ENCODE assay signal across 23 cellular contexts in genomic region chr4:2624782-2625548, GRCh38.
DNase-seq lines count a peak whose midpoint lies in the region; ATAC-seq and TF ChIP-seq lines count a peak whose summit lies in the region.
"Had no signal": no experiment of that assay in that cellular context is flagged by ENCODE, and none has a peak within 500 bp of the region (broad histone marks: within the 10 kb centered on the region; RNA-seq: fewer than 3 reads in every experiment).

No MANE protein-coding gene starts in this region.

- H3K36me3 Mint-ChIP-seq in GM23338 (ENCODE audit: low read depth) (peaks cover 33% of the 10 kb centered on the region), IgD-negative memory B cell (no peaks in the 10 kb centered on the region), endodermal cell (ENCODE audit: low read depth) (peaks cover 33% of the 10 kb centered on the region), neural progenitor cell (peaks cover 29% of the 10 kb centered on the region)
- H3K36me3 Mint-ChIP-seq: activated naive CD4-positive, alpha-beta T cell treated with anti-CD3 and anti-CD28 coated beads, Interleukin-2, amount 50 U/mL, for 72 hours had no signal

- H3K4me3 ChIP-seq in GM23338 (no peak overlapping the region), endodermal cell (ENCODE audit: low read length) (no peak overlapping the region), neural progenitor cell (no peak overlapping the region)
- H3K4me3 ChIP-seq: thyroid gland had no signal

- no peak for DNase-seq in GM23338 (ENCODE audit: low spot score)
- peak; percentile 24 for DNase-seq in endodermal cell
- DNase-seq in neural progenitor cell (ENCODE audit: low spot score): no peak
- DNase-seq in epidermal melanocyte (ENCODE audit: insufficient read length, low spot score): no peak
- DNase-seq in islet precursor cell: no peak
- no peak for DNase-seq in putamen (ENCODE audit: low spot score)
- DNase-seq: activated CD4-positive, CD25-positive, alpha-beta regulatory T cell treated with anti-CD3 and anti-CD28 coated beads, Interleukin-2, amount 50 U/mL, for 72 hours; activated CD8-positive, alpha-beta T cell treated with anti-CD3 and anti-CD28 coated beads for 36 hours; AML-193; CD8-positive, alpha-beta T cell; DMS153; effector CD4-positive, alpha-beta T cell; KG1; MV-4-11; naive thymus-derived CD8-positive, alpha-beta T cell; NCI-H1694 treated with DMSO at 0.1 percent for 48 hours; NCI-H748 treated with DMSO at 0.1 percent for 48 hours; OCI-M1; SIG-M5; thyroid gland had no signal

- H3K9me2 ChIP-seq in GM23338 (ENCODE audit: insufficient read depth): no peaks in the 10 kb centered on the region

- H3K4me1 ChIP-seq in GM23338 (ENCODE audit: insufficient read depth) (peaks cover 7% of the 10 kb centered on the region; the same call in 1 of the 2 replicates), endodermal cell (ENCODE audit: control insufficient read depth, insufficient read depth, low read length) (peaks cover 2% of the 10 kb centered on the region), neural progenitor cell (peaks cover 22% of the 10 kb centered on the region)

- peaks cover 27% of the 10 kb centered on the region for H3K4me1 Mint-ChIP-seq in GM23338
- H3K4me1 Mint-ChIP-seq in IgD-negative memory B cell: peaks cover 4 to 20% (median 16%) of the 10 kb centered on the region in 3 donors
- H3K4me1 Mint-ChIP-seq in endodermal cell: peaks cover 27% of the 10 kb centered on the region
- peaks cover 27% of the 10 kb centered on the region for H3K4me1 Mint-ChIP-seq in neural progenitor cell

- WGBS in endodermal cell (ENCODE audit: insufficient coverage in 1 of 2, insufficient read length in 1 of 2), 2 experiments: 93% methylated on average over 17 to 22 of the region's 22 CpGs

- peaks cover 26% of the 10 kb centered on the region for H4K20me1 ChIP-seq in GM23338 (replicated peaks; ENCODE audit: insufficient read depth)
- peaks cover 44% of the 10 kb centered on the region for H4K20me1 ChIP-seq in neural progenitor cell (ENCODE audit: low read depth)

- H3K9me3 Mint-ChIP-seq in GM23338 (no peaks in the 10 kb centered on the region; the same call in 2 of the 3 replicates), IgD-negative memory B cell (no peaks in the 10 kb centered on the region), endodermal cell (no peaks in the 10 kb centered on the region), neural progenitor cell (peaks cover 7% of the 10 kb centered on the region)
- H3K9me3 Mint-ChIP-seq: activated CD8-positive, alpha-beta T cell treated with anti-CD3 and anti-CD28 coated beads for 36 hours; activated naive CD4-positive, alpha-beta T cell treated with anti-CD3 and anti-CD28 coated beads, Interleukin-2, amount 50 U/mL, for 72 hours; CD8-positive, alpha-beta T cell; naive thymus-derived CD8-positive, alpha-beta T cell; stimulated activated effector memory CD8-positive, alpha-beta T cell treated with anti-CD3 and anti-CD28 coated beads, Interleukin-12 subunit alpha, Interleukin-12 subunit beta, amount 100 ng/mL, for 72 hours had no signal

- H3F3A ChIP-seq in GM23338 (replicated peaks; ENCODE audit: low read depth): 0 out of 2 replicates have a peak, but pooled peaks cover 3% of the 10 kb centered on the region
- H3F3A ChIP-seq in neural progenitor cell (ENCODE audit: low read depth): peaks cover 14% of the 10 kb centered on the region

- no peaks in the 10 kb centered on the region for H3K9me3 ChIP-seq in endodermal cell (ENCODE audit: control insufficient read depth, low read length)
- H3K9me3 ChIP-seq in neural progenitor cell (ENCODE audit: low read depth): no peaks in the 10 kb centered on the region
- H3K9me3 ChIP-seq: thyroid gland had no signal

- H3K79me2 ChIP-seq in GM23338 (replicated peaks; ENCODE audit: insufficient read depth) (peaks cover 62% of the 10 kb centered on the region), neural progenitor cell (ENCODE audit: low read depth) (peaks cover 68% of the 10 kb centered on the region)

- H3K27ac Mint-ChIP-seq in GM23338 (peak overlapping the region; percentile 62; the same call in 1 of the 2 replicates), IgD-negative memory B cell (peak overlapping the region in 2 of 3 donors; percentile 67 to 76), endodermal cell (peak overlapping the region; percentile 11), neural progenitor cell (peak overlapping the region; percentile 80)
- H3K27ac Mint-ChIP-seq: activated CD8-positive, alpha-beta T cell treated with anti-CD3 and anti-CD28 coated beads for 36 hours had no signal

- H2AFZ ChIP-seq in GM23338: no peak overlapping the region
- no peak overlapping the region for H2AFZ ChIP-seq in neural progenitor cell (replicated peaks)

- H3K36me3 ChIP-seq in GM23338 (ENCODE audit: insufficient read depth): no peaks in the 10 kb centered on the region
- peaks cover 41% of the 10 kb centered on the region for H3K36me3 ChIP-seq in endodermal cell (ENCODE audit: control insufficient read depth, insufficient read depth, low read length)
- peaks cover 5% of the 10 kb centered on the region for H3K36me3 ChIP-seq in neural progenitor cell

- H3K27me3 Mint-ChIP-seq in GM23338 (ENCODE audit: insufficient read depth, low read depth, poor library complexity): peaks cover 7% of the 10 kb centered on the region
- H3K27me3 Mint-ChIP-seq in IgD-negative memory B cell: no peaks in the 10 kb centered on the region
- no peaks in the 10 kb centered on the region for H3K27me3 Mint-ChIP-seq in endodermal cell (ENCODE audit: insufficient read depth)
- peaks cover 11% of the 10 kb centered on the region for H3K27me3 Mint-ChIP-seq in neural progenitor cell (ENCODE audit: insufficient read depth, low read depth)
- H3K27me3 Mint-ChIP-seq: activated CD8-positive, alpha-beta T cell treated with anti-CD3 and anti-CD28 coated beads for 36 hours; naive thymus-derived CD8-positive, alpha-beta T cell had no signal

- ATAC-seq in GM23338: no peak
- ATAC-seq: activated CD8-positive, alpha-beta T cell treated with anti-CD3 and anti-CD28 coated beads for 36 hours; CD8-positive, alpha-beta T cell; naive thymus-derived CD8-positive, alpha-beta T cell had no signal

- H3K27me3 ChIP-seq in GM23338 (ENCODE audit: insufficient read depth) (no peaks in the 10 kb centered on the region), endodermal cell (ENCODE audit: control insufficient read depth, insufficient read depth, low read length, poor library complexity, severe bottlenecking) (no peaks in the 10 kb centered on the region), neural progenitor cell (no peaks in the 10 kb centered on the region)
- H3K27me3 ChIP-seq: thyroid gland had no signal

- H3K9ac ChIP-seq in endodermal cell (ENCODE audit: extremely low read depth, low read length, poor library complexity, severe bottlenecking) (no peak overlapping the region), neural progenitor cell (no peak overlapping the region)

- peak overlapping the region; percentile 69; the same call in 1 of the 2 replicates for H3K27ac ChIP-seq in GM23338 (ENCODE audit: low read depth)
- no peak overlapping the region for H3K27ac ChIP-seq in endodermal cell (ENCODE audit: low read depth, low read length)
- peak overlapping the region; percentile 67 for H3K27ac ChIP-seq in neural progenitor cell
- H3K27ac ChIP-seq: thyroid gland had no signal

- TF ChIP-seq CTCF in GM23338 (conservative IDR thresholded peaks at IDR 0.05; ENCODE audit: low read depth in 2 of 2) (no peak), endodermal cell (conservative IDR thresholded peaks at IDR 0.05) (no peak), neural progenitor cell (IDR thresholded peaks at IDR 0.05) (no peak)

- H3K4me3 Mint-ChIP-seq in GM23338 (no peak overlapping the region), IgD-negative memory B cell (no peak overlapping the region), endodermal cell (no peak overlapping the region), neural progenitor cell (no peak overlapping the region)
- H3K4me3 Mint-ChIP-seq: activated CD8-positive, alpha-beta T cell treated with anti-CD3 and anti-CD28 coated beads for 36 hours; CD8-positive, alpha-beta T cell; naive thymus-derived CD8-positive, alpha-beta T cell; stimulated activated effector memory CD8-positive, alpha-beta T cell treated with anti-CD3 and anti-CD28 coated beads, Interleukin-12 subunit alpha, Interleukin-12 subunit beta, amount 100 ng/mL, for 72 hours had no signal

- H3K4me2 ChIP-seq in GM23338: no peak overlapping the region
- H3K4me2 ChIP-seq in neural progenitor cell: no peak overlapping the region

TF ChIP-seq in GM23338, 12 proteins besides CTCF, POLR2A, EP300 and RAD21:
- no peak for TF ChIP-seq ZNF114 (CRISPR knock-in tag; IDR thresholded peaks at IDR 0.05)

Comparison
In these comparisons a context has a peak if more than half of its experiments do, and no peak if none do; other contexts are left out.
1. H3K27ac Mint-ChIP-seq: peak in every context shown above with its lines; median percentile 80 in neural progenitor cell; 72 in IgD-negative memory B cell; 62 in GM23338; 11 in endodermal cell.